10 cellular contexts compared by ENCODE assay signal in the genomic region with DNA sequence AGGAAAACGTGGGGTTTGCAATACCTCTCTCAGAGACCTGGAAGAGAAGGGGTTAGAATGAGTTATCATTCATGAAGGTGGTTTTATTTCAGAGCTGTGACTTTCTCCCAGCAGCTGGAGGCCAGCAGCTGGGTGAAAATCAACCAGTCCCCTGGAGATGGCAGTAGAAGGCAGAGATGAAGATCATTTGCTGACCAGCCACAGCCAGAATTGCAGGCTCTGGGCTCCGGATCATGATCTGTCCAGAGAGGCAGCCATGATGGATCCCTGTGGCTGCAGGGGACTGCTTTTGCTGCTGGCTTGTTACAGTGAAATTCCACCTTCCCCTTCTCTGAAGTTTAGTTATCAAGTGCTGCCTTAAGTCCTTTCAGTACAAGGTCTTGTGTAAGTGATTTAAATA. TPM values are rescaled to one million over a fixed set of nuclear protein-coding genes. Genes with fewer than 3 reads are reported as not detected.
DNase-seq lines count a peak whose midpoint lies in the region; ATAC-seq, FAIRE-seq and TF ChIP-seq lines count a peak whose summit lies in the region.
"Had no signal": no experiment of that assay in that cellular context is flagged by ENCODE, and none has a peak within 500 bp of the region (broad histone marks: within the 10 kb centered on the region; RNA-seq: fewer than 3 reads in every experiment).

No MANE protein-coding gene starts in this region.

- ATAC-seq in body of pancreas, result no peak

- TF ChIP-seq CTCF in body of pancreas (IDR thresholded peaks at IDR 0.05), result peak in 4 of 7 experiments; percentile 6 to 34 (median 16)
- peak; percentile 48 for TF ChIP-seq CTCF in liver (IDR thresholded peaks at IDR 0.05; ENCODE audit: low read depth, low read length, missing input control)

- intact Hi-C loops in body of pancreas (cut with DNase I), result no loop called here

- DNase-seq in AG20443 (ENCODE audit: low spot score), result peak; percentile 68
- DNase-seq in HuH-7 (ENCODE audit: low spot score), result peak; percentile 13
- DNase-seq in body of pancreas, result peak; percentile 10 to 36 (median 20)
- DNase-seq in germinal center (ENCODE audit: low spot score), result no peak
- DNase-seq in amniotic stem cell (lab: John Stamatoyannopoulos, UW), result no peak
- DNase-seq in GM12891 (ENCODE audit: insufficient read length, low spot score), result no peak
- DNase-seq in activated CD4-positive, alpha-beta T cell treated with anti-CD3 and anti-CD28 coated beads, Interleukin-2, amount 50 U/mL, for 1 hour, result no peak
- DNase-seq: NCI-H2171 had no signal

- H3K27me3 ChIP-seq in body of pancreas (no peaks in the 10 kb centered on the region), liver (ENCODE audit: control insufficient read depth in 4 of 4, insufficient read depth in 4 of 4, low read length in 3 of 4) (no peaks in the 10 kb centered on the region)

- H3K4me3 ChIP-seq in body of pancreas (no peak overlapping the region), liver (ENCODE audit: low read depth in 1 of 3, low read length in 3 of 3) (no peak overlapping the region)

- no peak for TF ChIP-seq POLR2A in body of pancreas (IDR thresholded peaks at IDR 0.05)
- TF ChIP-seq POLR2A in GM12891 (IDR thresholded peaks at IDR 0.05; ENCODE audit: low read depth, low read length), result no peak

- no peak for FAIRE-seq in GM12891 (lab: Jason Lieb, UNC)

- peaks cover 9% of the 10 kb centered on the region for H3K4me1 ChIP-seq in body of pancreas
- peaks cover 0 to 4% (median 1%) of the 10 kb centered on the region in 4 donors for H3K4me1 ChIP-seq in liver (ENCODE audit: control insufficient read depth in 4 of 4, insufficient read depth in 4 of 4, low read length in 3 of 4)

- H3K9ac ChIP-seq in liver (ENCODE audit: low read depth in 1 of 2, low read length in 2 of 2), result no peak overlapping the region

- H3K9me3 ChIP-seq in body of pancreas (no peaks in the 10 kb centered on the region), liver (ENCODE audit: control insufficient read depth in 4 of 4, low read length in 3 of 4) (no peaks in the 10 kb centered on the region)

- H3K27ac ChIP-seq in body of pancreas (no peak overlapping the region), liver (ENCODE audit: low read depth in 1 of 2, low read length in 2 of 2) (no peak overlapping the region)
- H3K27ac ChIP-seq: epithelial cell of prostate had no signal

- peak; percentile 76 to 83 for TF ChIP-seq RAD21 in liver (IDR thresholded peaks at IDR 0.05)

- WGBS in body of pancreas, 2 donors, result 32 to 35% methylated on average over 2 of the region's 2 CpGs
- WGBS in liver, result 22% methylated on average over 2 of the region's 2 CpGs

- H3K36me3 ChIP-seq in body of pancreas (replicated peaks in 1 of 2; ENCODE audit: insufficient read depth in 1 of 2, low read depth in 2 of 2) (no peaks in the 10 kb centered on the region), liver (ENCODE audit: control insufficient read depth in 4 of 4, insufficient read depth in 3 of 4, low read depth in 1 of 4, low read length in 3 of 4) (no peaks in the 10 kb centered on the region)

TF ChIP-seq in liver, 16 proteins besides CTCF, POLR2A, EP300 and RAD21:
- TF ChIP-seq YY1 (IDR thresholded peaks at IDR 0.05) (peak; percentile 92), EGR1 (IDR thresholded peaks at IDR 0.05; ENCODE audit: low read depth in 2 of 2) (no peak)

TF ChIP-seq in GM12891, 5 proteins besides CTCF, POLR2A, EP300 and RAD21:
- TF ChIP-seq SPI1 (IDR thresholded peaks at IDR 0.05; ENCODE audit: low read depth, low read length), result no peak
- no peak for TF ChIP-seq POLR2AphosphoS5 (IDR thresholded peaks at IDR 0.05; ENCODE audit: low read depth, low read length)
- TF ChIP-seq POU2F2 (IDR thresholded peaks at IDR 0.05; ENCODE audit: low read depth, low read length), result no peak
- TF ChIP-seq PAX5 (IDR thresholded peaks at IDR 0.05; ENCODE audit: insufficient read depth, low read length, severe bottlenecking), result no peak
- no peak for TF ChIP-seq TAF1 (IDR thresholded peaks at IDR 0.05; ENCODE audit: low read depth, low read length)

RNA-seq across cellular contexts. Expression of a gene that starts 46.9 kb away (rescaled TPM):
- 10 to 100 TPM; 24.1 to 36.3 TPM for total RNA-seq in body of pancreas
- total RNA-seq in liver, result 10 to 100 TPM; 21.4 to 32.2 TPM
- 10 to 100 TPM; 10.0 to 13.3 TPM for polyA plus RNA-seq in liver
- 8.4 TPM for polyA plus RNA-seq in GM12891 (2012; ENCODE audit: low read depth, missing spikeins)

Comparison
In these comparisons a context has a peak if more than half of its experiments do, and no peak if none do; other contexts are left out.
1. DNase-seq: peak in AG20443 (single experiment), HuH-7 (single experiment) and body of pancreas (4 of 4); none in germinal center (single experiment), amniotic stem cell (single experiment), GM12891 (single experiment) and activated CD4-positive, alpha-beta T cell treated with anti-CD3 and anti-CD28 coated beads, Interleukin-2, amount 50 U/mL, for 1 hour (single experiment).